Comparison of ENCODE assay signal across 1 cellular context in the genomic region with DNA sequence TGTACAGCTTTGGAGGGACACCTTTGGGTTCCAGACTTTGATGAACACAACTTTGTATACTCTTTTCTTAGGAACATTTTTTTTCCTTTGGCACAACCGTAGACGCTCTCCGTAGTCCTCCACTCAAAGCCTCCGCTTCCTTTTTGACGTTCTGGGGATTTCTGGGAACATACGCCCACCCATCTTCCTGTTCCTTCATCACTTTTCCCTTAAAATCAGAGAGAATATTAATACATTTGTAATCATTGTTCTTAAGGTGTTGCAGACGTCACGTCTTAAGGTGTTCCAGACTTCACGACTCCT.
TF ChIP-seq lines count a peak whose summit lies in the region.

No MANE protein-coding gene starts in this region.

TF ChIP-seq in K562, 482 proteins besides CTCF, POLR2A, EP300 and RAD21 (continued from another document):
- TF ChIP-seq, protein P1, sequence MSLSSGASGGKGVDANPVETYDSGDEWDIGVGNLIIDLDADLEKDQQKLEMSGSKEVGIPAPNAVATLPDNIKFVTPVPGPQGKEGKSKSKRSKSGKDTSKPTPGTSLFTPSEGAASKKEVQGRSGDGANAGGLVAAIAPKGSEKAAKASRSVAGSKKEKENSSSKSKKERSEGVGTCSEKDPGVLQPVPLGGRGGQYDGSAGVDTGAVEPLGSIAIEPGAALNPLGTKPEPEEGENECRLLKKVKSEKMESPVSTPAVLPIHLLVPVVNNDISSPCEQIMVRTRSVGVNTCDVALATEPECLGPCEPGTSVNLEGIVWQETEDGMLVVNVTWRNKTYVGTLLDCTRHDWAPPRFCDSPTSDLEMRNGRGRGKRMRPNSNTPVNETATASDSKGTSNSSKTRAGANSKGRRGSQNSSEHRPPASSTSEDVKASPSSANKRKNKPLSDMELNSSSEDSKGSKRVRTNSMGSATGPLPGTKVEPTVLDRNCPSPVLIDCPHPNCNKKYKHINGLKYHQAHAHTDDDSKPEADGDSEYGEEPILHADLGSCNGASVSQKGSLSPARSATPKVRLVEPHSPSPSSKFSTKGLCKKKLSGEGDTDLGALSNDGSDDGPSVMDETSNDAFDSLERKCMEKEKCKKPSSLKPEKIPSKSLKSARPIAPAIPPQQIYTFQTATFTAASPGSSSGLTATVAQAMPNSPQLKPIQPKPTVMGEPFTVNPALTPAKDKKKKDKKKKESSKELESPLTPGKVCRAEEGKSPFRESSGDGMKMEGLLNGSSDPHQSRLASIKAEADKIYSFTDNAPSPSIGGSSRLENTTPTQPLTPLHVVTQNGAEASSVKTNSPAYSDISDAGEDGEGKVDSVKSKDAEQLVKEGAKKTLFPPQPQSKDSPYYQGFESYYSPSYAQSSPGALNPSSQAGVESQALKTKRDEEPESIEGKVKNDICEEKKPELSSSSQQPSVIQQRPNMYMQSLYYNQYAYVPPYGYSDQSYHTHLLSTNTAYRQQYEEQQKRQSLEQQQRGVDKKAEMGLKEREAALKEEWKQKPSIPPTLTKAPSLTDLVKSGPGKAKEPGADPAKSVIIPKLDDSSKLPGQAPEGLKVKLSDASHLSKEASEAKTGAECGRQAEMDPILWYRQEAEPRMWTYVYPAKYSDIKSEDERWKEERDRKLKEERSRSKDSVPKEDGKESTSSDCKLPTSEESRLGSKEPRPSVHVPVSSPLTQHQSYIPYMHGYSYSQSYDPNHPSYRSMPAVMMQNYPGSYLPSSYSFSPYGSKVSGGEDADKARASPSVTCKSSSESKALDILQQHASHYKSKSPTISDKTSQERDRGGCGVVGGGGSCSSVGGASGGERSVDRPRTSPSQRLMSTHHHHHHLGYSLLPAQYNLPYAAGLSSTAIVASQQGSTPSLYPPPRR (CRISPR knock-in tag; IDR thresholded peaks at IDR 0.05; ENCODE audit: borderline replicate concordance), result no peak
- TF ChIP-seq ZC3H4 (CRISPR knock-in tag; IDR thresholded peaks at IDR 0.05; ENCODE audit: borderline replicate concordance), result no peak
- TF ChIP-seq, protein P2, sequence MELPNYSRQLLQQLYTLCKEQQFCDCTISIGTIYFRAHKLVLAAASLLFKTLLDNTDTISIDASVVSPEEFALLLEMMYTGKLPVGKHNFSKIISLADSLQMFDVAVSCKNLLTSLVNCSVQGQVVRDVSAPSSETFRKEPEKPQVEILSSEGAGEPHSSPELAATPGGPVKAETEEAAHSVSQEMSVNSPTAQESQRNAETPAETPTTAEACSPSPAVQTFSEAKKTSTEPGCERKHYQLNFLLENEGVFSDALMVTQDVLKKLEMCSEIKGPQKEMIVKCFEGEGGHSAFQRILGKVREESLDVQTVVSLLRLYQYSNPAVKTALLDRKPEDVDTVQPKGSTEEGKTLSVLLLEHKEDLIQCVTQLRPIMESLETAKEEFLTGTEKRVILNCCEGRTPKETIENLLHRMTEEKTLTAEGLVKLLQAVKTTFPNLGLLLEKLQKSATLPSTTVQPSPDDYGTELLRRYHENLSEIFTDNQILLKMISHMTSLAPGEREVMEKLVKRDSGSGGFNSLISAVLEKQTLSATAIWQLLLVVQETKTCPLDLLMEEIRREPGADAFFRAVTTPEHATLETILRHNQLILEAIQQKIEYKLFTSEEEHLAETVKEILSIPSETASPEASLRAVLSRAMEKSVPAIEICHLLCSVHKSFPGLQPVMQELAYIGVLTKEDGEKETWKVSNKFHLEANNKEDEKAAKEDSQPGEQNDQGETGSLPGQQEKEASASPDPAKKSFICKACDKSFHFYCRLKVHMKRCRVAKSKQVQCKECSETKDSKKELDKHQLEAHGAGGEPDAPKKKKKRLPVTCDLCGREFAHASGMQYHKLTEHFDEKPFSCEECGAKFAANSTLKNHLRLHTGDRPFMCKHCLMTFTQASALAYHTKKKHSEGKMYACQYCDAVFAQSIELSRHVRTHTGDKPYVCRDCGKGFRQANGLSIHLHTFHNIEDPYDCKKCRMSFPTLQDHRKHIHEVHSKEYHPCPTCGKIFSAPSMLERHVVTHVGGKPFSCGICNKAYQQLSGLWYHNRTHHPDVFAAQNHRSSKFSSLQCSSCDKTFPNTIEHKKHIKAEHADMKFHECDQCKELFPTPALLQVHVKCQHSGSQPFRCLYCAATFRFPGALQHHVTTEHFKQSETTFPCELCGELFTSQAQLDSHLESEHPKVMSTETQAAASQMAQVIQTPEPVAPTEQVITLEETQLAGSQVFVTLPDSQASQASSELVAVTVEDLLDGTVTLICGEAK (IDR thresholded peaks at IDR 0.05), result peak; percentile 59
- TF ChIP-seq, protein P2 (CRISPR knock-in tag; IDR thresholded peaks at IDR 0.05), result no peak
- no peak; the same call in 1 of the 2 replicates for TF ChIP-seq ZFX (CRISPR knock-in tag; IDR thresholded peaks at IDR 0.05)
- peak; percentile 3 for TF ChIP-seq HNRNPLL (IDR thresholded peaks at IDR 0.05; ENCODE audit: low read depth, low read length, poor library complexity, severe bottlenecking)
- TF ChIP-seq MYC (IDR thresholded peaks at IDR 0.05; ENCODE audit: low read depth, low read length), result no peak
- no peak for TF ChIP-seq MYC (CRISPR knock-in tag; IDR thresholded peaks at IDR 0.05; ENCODE audit: borderline replicate concordance, low read depth)
- TF ChIP-seq SMARCB1 (IDR thresholded peaks at IDR 0.05; ENCODE audit: insufficient read length, low read depth), result no peak
- TF ChIP-seq ASH1L (IDR thresholded peaks at IDR 0.05; ENCODE audit: borderline replicate concordance, low read depth, partially characterized antibody), result no peak
- 0 out of 2 replicates have a peak, but pooled peaks have one; percentile 24 for TF ChIP-seq TRIM28 (IDR thresholded peaks at IDR 0.05)
- TF ChIP-seq HDAC2 (IDR thresholded peaks at IDR 0.05), result 0 out of 2 replicates have a peak, but pooled peaks have one; percentile 12
- no peak for TF ChIP-seq MNT (conservative IDR thresholded peaks at IDR 0.05)
